In genomic region chr14:102018251-102018650, GRCh38 we compare ENCODE assay signal across 1 cellular context.
TF ChIP-seq lines count a peak whose summit lies in the region.

No MANE protein-coding gene starts in this region.

TF ChIP-seq in HepG2, 621 proteins besides CTCF, POLR2A, EP300 and RAD21:
- TF ChIP-seq SIN3A (IDR thresholded peaks at IDR 0.05; ENCODE audit: borderline replicate concordance, low read depth, low read length), result no peak
- TF ChIP-seq RBM22 (optimal IDR thresholded peaks at IDR 0.05; ENCODE audit: low read length), result peak; percentile 32
- TF ChIP-seq, protein P1, sequence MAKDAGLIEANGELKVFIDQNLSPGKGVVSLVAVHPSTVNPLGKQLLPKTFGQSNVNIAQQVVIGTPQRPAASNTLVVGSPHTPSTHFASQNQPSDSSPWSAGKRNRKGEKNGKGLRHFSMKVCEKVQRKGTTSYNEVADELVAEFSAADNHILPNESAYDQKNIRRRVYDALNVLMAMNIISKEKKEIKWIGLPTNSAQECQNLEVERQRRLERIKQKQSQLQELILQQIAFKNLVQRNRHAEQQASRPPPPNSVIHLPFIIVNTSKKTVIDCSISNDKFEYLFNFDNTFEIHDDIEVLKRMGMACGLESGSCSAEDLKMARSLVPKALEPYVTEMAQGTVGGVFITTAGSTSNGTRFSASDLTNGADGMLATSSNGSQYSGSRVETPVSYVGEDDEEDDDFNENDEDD (CRISPR knock-in tag; IDR thresholded peaks at IDR 0.05; ENCODE audit: borderline replicate concordance), result no peak
- TF ChIP-seq ATAD3A (CRISPR knock-in tag; IDR thresholded peaks at IDR 0.05), result no peak
- no peak for TF ChIP-seq AKAP8 (CRISPR knock-in tag; IDR thresholded peaks at IDR 0.05)
- TF ChIP-seq AGO2 (optimal IDR thresholded peaks at IDR 0.05; ENCODE audit: low read depth, low read length), result peak; percentile 68
- no peak for TF ChIP-seq SMAD9 (CRISPR knock-in tag; IDR thresholded peaks at IDR 0.05)
- TF ChIP-seq ZNF879 (CRISPR knock-in tag; IDR thresholded peaks at IDR 0.05), result no peak
